Comparison of ENCODE assay signal across 10 cellular contexts in genomic region chr11:47220401-47220821, GRCh38. TPM values are rescaled to one million over a fixed set of nuclear protein-coding genes. Genes with fewer than 3 reads are reported as not detected.
DNase-seq lines count a peak whose midpoint lies in the region; ATAC-seq and TF ChIP-seq lines count a peak whose summit lies in the region.
"Had no signal": no experiment of that assay in that cellular context is flagged by ENCODE, and none has a peak within 500 bp of the region (broad histone marks: within the 10 kb centered on the region; RNA-seq: fewer than 3 reads in every experiment).

No MANE protein-coding gene starts in this region.

- H3K27ac ChIP-seq in brain microvascular endothelial cell (peak overlapping the region; percentile 56), gastrocnemius medialis (no peak overlapping the region)

- no peaks in the 10 kb centered on the region for H3K9me3 Mint-ChIP-seq in neural crest cell

- TF ChIP-seq CTCF in brain microvascular endothelial cell (IDR thresholded peaks at IDR 0.05; ENCODE audit: low read depth, low read length, missing control alignments) (no peak), neural crest cell (conservative IDR thresholded peaks at IDR 0.05) (no peak), gastrocnemius medialis (IDR thresholded peaks at IDR 0.05 in 4 of 5, conservative IDR thresholded peaks at IDR 0.05 in 1 of 5) (no peak)

- ATAC-seq in gastrocnemius medialis: no peak

- peaks cover 37% of the 10 kb centered on the region for H3K4me1 Mint-ChIP-seq in neural crest cell

- peaks cover 3% of the 10 kb centered on the region for H3K36me3 Mint-ChIP-seq in neural crest cell (ENCODE audit: low read depth)

- no peak for TF ChIP-seq POLR2A in gastrocnemius medialis (IDR thresholded peaks at IDR 0.05)

- no peaks in the 10 kb centered on the region for H3K9me3 ChIP-seq in gastrocnemius medialis

- DNase-seq in EH (ENCODE audit: low read depth): peak; percentile 80
- DNase-seq in NCI-H460 (ENCODE audit: extremely low read depth, low read depth): peak; percentile 47
- peak; percentile 85 for DNase-seq in brain microvascular endothelial cell
- DNase-seq in neural crest cell (ENCODE audit: low read depth, low spot score): no peak
- DNase-seq in gastrocnemius medialis: no peak
- DNase-seq in activated CD8-positive, alpha-beta memory T cell treated with anti-CD3 and anti-CD28 coated beads, Interleukin-2, amount 50 U/mL, for 4 hours: no peak
- DNase-seq in activated CD8-positive, alpha-beta memory T cell treated with anti-CD3 and anti-CD28 coated beads, Interleukin-2, amount 50 U/mL, for 48 hours: no peak
- DNase-seq: activated gamma-delta T cell, NCI-H1930 had no signal

- peaks cover 2% of the 10 kb centered on the region for H3K27me3 Mint-ChIP-seq in neural crest cell (ENCODE audit: low read depth)

- intact Hi-C loops in gastrocnemius medialis (cut with DNase I; ENCODE audit: low total_unique reads): no loop called here

- H3K4me3 ChIP-seq in brain microvascular endothelial cell (ENCODE audit: low read depth, low read length) (no peak overlapping the region), gastrocnemius medialis (no peak overlapping the region)
- H3K4me3 ChIP-seq: hepatocyte had no signal

- peak overlapping the region; percentile 54 for H3K27ac Mint-ChIP-seq in neural crest cell (ENCODE audit: unreplicated experiment)

- H3K4me1 ChIP-seq in gastrocnemius medialis: peaks cover 11 to 13% of the 10 kb centered on the region in 2 donors

- in situ Hi-C loops in brain microvascular endothelial cell (cut with HindIII; ENCODE audit: low pct_ligation_motif_present, low sequenced_read_pairs): no loop called here
- in situ Hi-C loops in gastrocnemius medialis (cut with MboI; ENCODE audit: low sequenced_read_pairs in 4 of 4): no loop called here

- H3K27me3 ChIP-seq in brain microvascular endothelial cell (replicated peaks): no peaks in the 10 kb centered on the region
- no peaks in the 10 kb centered on the region for H3K27me3 ChIP-seq in gastrocnemius medialis
- H3K27me3 ChIP-seq: hepatocyte had no signal

- no peak overlapping the region for H3K4me3 Mint-ChIP-seq in neural crest cell

- H3K36me3 ChIP-seq in brain microvascular endothelial cell (replicated peaks) (no peaks in the 10 kb centered on the region), gastrocnemius medialis (peaks cover 0 to 11% of the 10 kb centered on the region in 2 donors)

RNA-seq across cellular contexts. Expression of gene DDB2, which starts 5.6 kb away (rescaled TPM):
- 59.1 and 61.7 TPM in 2 replicates for total RNA-seq in NCI-H460 (2014; rRNA removed; shearing (Covaris generic))
- 61.1 and 64.9 TPM in 2 replicates for polyA plus RNA-seq in NCI-H460 (2014; cell fraction: nucleus; rRNA removed)
- total RNA-seq in neural crest cell (32.2 and 33.9 TPM in 2 replicates), gastrocnemius medialis (10 to 100 TPM in 1 of 4 donors, 1 to 10 TPM in 3; 4.7 to 11.5 (median 7.1) TPM)

RNA-seq across cellular contexts. Expression of gene ACP2, which starts 28.2 kb away (rescaled TPM):
- 13.4 and 15.2 TPM in 2 replicates for total RNA-seq in NCI-H460 (2014; rRNA removed; shearing (Covaris generic))
- 19.5 and 19.8 TPM in 2 replicates for polyA plus RNA-seq in NCI-H460 (2014; cell fraction: nucleus; rRNA removed)
- total RNA-seq in neural crest cell: 41.0 and 41.7 TPM in 2 replicates
- 10 to 100 TPM; 12.4 to 36.2 (median 27.9) TPM for total RNA-seq in gastrocnemius medialis

RNA-seq across cellular contexts. Expression of gene PACSIN3, which starts 34.2 kb away (rescaled TPM):
- total RNA-seq in NCI-H460 (2014; rRNA removed; shearing (Covaris generic)): 19.2 and 21.8 TPM in 2 replicates
- polyA plus RNA-seq in NCI-H460 (2014; cell fraction: nucleus; rRNA removed): 46.7 and 52.6 TPM in 2 replicates
- total RNA-seq in neural crest cell (56.4 and 57.0 TPM in 2 replicates), gastrocnemius medialis (100 to 1,000 TPM; 129 to 369 (median 205) TPM)

RNA-seq across cellular contexts. Expression of gene NR1H3, which starts 37.4 kb away (rescaled TPM):
- total RNA-seq in NCI-H460 (2014; rRNA removed; shearing (Covaris generic)): 8.3 and 8.7 TPM in 2 replicates
- 19.0 and 33.9 TPM in 2 replicates for polyA plus RNA-seq in NCI-H460 (2014; cell fraction: nucleus; rRNA removed)
- total RNA-seq in neural crest cell: 15.2 and 19.1 TPM in 2 replicates
- total RNA-seq in gastrocnemius medialis: 10 to 100 TPM in 3 of 4 donors, 1 to 10 TPM in 1; 7.9 to 16.3 (median 12.1) TPM

RNA-seq across cellular contexts. Expression of gene ARFGAP2, which starts 43.7 kb away (rescaled TPM):
- total RNA-seq in NCI-H460 (2014; rRNA removed; shearing (Covaris generic)): 26.5 and 27.9 TPM in 2 replicates
- polyA plus RNA-seq in NCI-H460 (2014; cell fraction: nucleus; rRNA removed): 146 and 148 TPM in 2 replicates
- total RNA-seq in neural crest cell: 108 and 110 TPM in 2 replicates
- 100 to 1,000 TPM; 120 to 165 (median 142) TPM for total RNA-seq in gastrocnemius medialis

Comparison
In these comparisons a context has a peak if more than half of its experiments do, and no peak if none do; other contexts are left out.
1. DNase-seq: peak in EH (single experiment), NCI-H460 (single experiment) and brain microvascular endothelial cell (single experiment); none in neural crest cell (single experiment), gastrocnemius medialis (0 of 2), activated CD8-positive, alpha-beta memory T cell treated with anti-CD3 and anti-CD28 coated beads, Interleukin-2, amount 50 U/mL, for 4 hours (single experiment) and activated CD8-positive, alpha-beta memory T cell treated with anti-CD3 and anti-CD28 coated beads, Interleukin-2, amount 50 U/mL, for 48 hours (single experiment).